In the genomic region with DNA sequence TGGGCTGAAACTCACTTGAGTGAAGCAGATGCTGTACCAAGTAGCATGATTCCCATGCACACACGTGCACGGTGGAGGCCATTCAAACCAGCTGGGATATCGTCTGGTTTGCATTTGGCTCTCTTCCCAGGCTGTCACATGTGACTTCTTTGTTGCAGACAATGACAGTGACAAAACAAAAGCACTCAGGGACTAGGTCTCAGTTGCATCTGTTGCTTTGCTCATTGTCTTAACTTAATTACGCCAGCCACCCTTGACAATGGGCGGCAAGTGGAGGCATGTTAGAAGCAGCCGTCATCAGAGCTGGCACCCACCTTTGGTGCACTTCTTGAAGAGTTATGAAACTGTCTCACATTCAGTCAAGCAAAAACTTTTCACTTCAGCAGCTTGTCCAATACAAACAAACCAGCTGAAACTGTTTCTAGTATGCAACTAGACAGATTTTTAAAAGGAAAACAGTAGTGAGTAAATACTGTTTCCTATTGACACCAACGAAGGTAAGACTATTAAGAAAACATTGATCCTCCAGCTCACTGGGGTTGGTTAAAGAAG, we compare ENCODE assay signal across 8 cellular contexts.
DNase-seq lines count a peak whose midpoint lies in the region; ATAC-seq and TF ChIP-seq lines count a peak whose summit lies in the region.

No MANE protein-coding gene starts in this region.

- no peaks in the 10 kb centered on the region for H3K36me3 ChIP-seq in left ventricle myocardium inferior

- H3K4me1 Mint-ChIP-seq in activated naive CD4-positive, alpha-beta T cell treated with anti-CD3 and anti-CD28 coated beads, Interleukin-2, amount 10 ng/mL, durations not matched to agents 7 days and 5 days = no peaks in the 10 kb centered on the region
- H3K4me1 Mint-ChIP-seq in natural killer cell = no peaks in the 10 kb centered on the region

- peaks cover 11% of the 10 kb centered on the region for H3K4me1 ChIP-seq in left ventricle myocardium inferior

- intact Hi-C loops in left ventricle myocardium inferior (cut with micrococcal nuclease) (no loop called here), natural killer cell (cut with micrococcal nuclease) (no loop called here)

- H3K36me3 Mint-ChIP-seq in activated naive CD4-positive, alpha-beta T cell treated with anti-CD3 and anti-CD28 coated beads, Interleukin-2, amount 10 ng/mL, durations not matched to agents 7 days and 5 days = no peaks in the 10 kb centered on the region
- H3K36me3 Mint-ChIP-seq in natural killer cell = no peaks in the 10 kb centered on the region

- no peak overlapping the region for H3K27ac Mint-ChIP-seq in activated naive CD4-positive, alpha-beta T cell treated with anti-CD3 and anti-CD28 coated beads, Interleukin-2, amount 10 ng/mL, durations not matched to agents 7 days and 5 days
- H3K27ac Mint-ChIP-seq in natural killer cell = no peak overlapping the region

- peak overlapping the region; percentile 25 for H3K27ac ChIP-seq in left ventricle myocardium inferior (replicated peaks)

- TF ChIP-seq CTCF in left ventricle myocardium inferior (IDR thresholded peaks at IDR 0.05; ENCODE audit: borderline replicate concordance) (no peak), natural killer cell (IDR thresholded peaks at IDR 0.05) (no peak)

- peak; percentile 64 for ATAC-seq in HG02678 (IDR thresholded peaks at IDR 0.05; ENCODE audit: unreplicated experiment)
- no peak for ATAC-seq in GM21515 (IDR thresholded peaks at IDR 0.05; ENCODE audit: unreplicated experiment)
- ATAC-seq in natural killer cell = no peak

- DNase-seq in C1 segment of cervical spinal cord (lab: John Stamatoyannopoulos, UW) (peak in 9 of 14 donors; percentile 20 to 55 (median 36)), NCI-H82 treated with DMSO at 0.1 percent for 48 hours (lab: John Stamatoyannopoulos, UW; ENCODE audit: unreplicated experiment) (peak; percentile 20), left ventricle myocardium inferior (peak; percentile 38), natural killer cell (no peak)
- DNase-seq in activated naive CD4-positive, alpha-beta T cell treated with anti-CD3 and anti-CD28 coated beads, Interleukin-2, amount 10 ng/mL, durations not matched to agents 7 days and 5 days = no peak
- no peak for DNase-seq in stimulated activated CD4-positive, alpha-beta T cell treated with anti-CD3 and anti-CD28 coated beads, Interleukin-2, amount 100 ng/mL, for 48 hours

- H3K4me3 ChIP-seq in left ventricle myocardium inferior = no peak overlapping the region

- no peaks in the 10 kb centered on the region for H3K27me3 Mint-ChIP-seq in activated naive CD4-positive, alpha-beta T cell treated with anti-CD3 and anti-CD28 coated beads, Interleukin-2, amount 10 ng/mL, durations not matched to agents 7 days and 5 days
- H3K27me3 Mint-ChIP-seq in natural killer cell (ENCODE audit: low read depth in 2 of 2) = peaks cover 0 to 2% of the 10 kb centered on the region in 2 donors

- no peaks in the 10 kb centered on the region for H3K9me3 ChIP-seq in left ventricle myocardium inferior (replicated peaks)

- H3K4me3 Mint-ChIP-seq in activated naive CD4-positive, alpha-beta T cell treated with anti-CD3 and anti-CD28 coated beads, Interleukin-2, amount 10 ng/mL, durations not matched to agents 7 days and 5 days = no peak overlapping the region
- H3K4me3 Mint-ChIP-seq in natural killer cell = no peak overlapping the region

- no peaks in the 10 kb centered on the region for H3K9me3 Mint-ChIP-seq in activated naive CD4-positive, alpha-beta T cell treated with anti-CD3 and anti-CD28 coated beads, Interleukin-2, amount 10 ng/mL, durations not matched to agents 7 days and 5 days
- H3K9me3 Mint-ChIP-seq in natural killer cell = peaks cover 0 to 3% of the 10 kb centered on the region in 2 donors

- no peaks in the 10 kb centered on the region for H3K27me3 ChIP-seq in left ventricle myocardium inferior (ENCODE audit: low read depth)

- CTCF ChIA-PET in activated naive CD4-positive, alpha-beta T cell treated with anti-CD3 and anti-CD28 coated beads, Interleukin-2, amount 10 ng/mL, durations not matched to agents 7 days and 5 days (lab: Charles Lee) = no interaction called here

Comparison
In these comparisons a context has a peak if more than half of its experiments do, and no peak if none do; other contexts are left out.
1. DNase-seq: peak in C1 segment of cervical spinal cord (9 of 14), NCI-H82 treated with DMSO at 0.1 percent for 48 hours (single experiment) and left ventricle myocardium inferior (single experiment); none in activated naive CD4-positive, alpha-beta T cell treated with anti-CD3 and anti-CD28 coated beads, Interleukin-2, amount 10 ng/mL, durations not matched to agents 7 days and 5 days (single experiment), stimulated activated CD4-positive, alpha-beta T cell treated with anti-CD3 and anti-CD28 coated beads, Interleukin-2, amount 100 ng/mL, for 48 hours (0 of 2) and natural killer cell (single experiment).